17 cellular contexts compared by ENCODE assay signal in the genomic region with DNA sequence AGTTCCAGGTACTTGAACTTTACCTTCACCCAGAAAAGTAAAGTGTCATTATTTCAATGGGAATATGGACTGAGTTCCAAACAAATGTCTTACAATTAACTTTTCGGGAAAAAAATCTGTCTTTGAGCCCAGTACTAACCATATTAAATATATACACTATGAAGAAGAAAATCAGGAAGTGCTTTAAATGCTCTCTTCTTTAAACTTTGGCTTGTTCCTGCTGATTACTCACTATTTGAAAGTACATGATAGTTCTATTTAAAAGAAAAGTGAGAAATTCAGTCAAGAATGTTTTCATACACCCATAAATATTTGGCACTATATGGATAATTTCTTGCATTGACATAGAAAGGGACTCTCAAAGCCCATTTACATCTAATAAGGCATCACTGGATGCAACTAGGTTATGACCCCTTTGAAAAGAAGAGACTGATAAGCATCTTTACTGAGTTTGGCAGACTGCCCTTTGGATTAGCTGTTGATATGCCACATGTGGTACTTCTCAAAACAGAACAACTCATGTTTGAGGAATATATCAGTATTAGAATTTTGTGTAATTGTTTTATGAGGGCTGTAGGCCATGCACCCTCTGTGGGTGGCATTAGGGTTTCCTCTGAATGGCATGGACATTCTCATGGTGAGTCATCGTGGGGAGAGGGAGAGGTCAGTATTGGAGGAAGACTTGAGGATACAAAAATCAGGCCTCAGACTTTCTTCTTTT. TPM values are rescaled to one million over a fixed set of nuclear protein-coding genes. Genes with fewer than 3 reads are reported as not detected.
DNase-seq lines count a peak whose midpoint lies in the region; ATAC-seq and TF ChIP-seq lines count a peak whose summit lies in the region.
"Had no signal": no experiment of that assay in that cellular context is flagged by ENCODE, and none has a peak within 500 bp of the region (broad histone marks: within the 10 kb centered on the region; RNA-seq: fewer than 3 reads in every experiment).

No MANE protein-coding gene starts in this region.

- no peak for TF ChIP-seq CTCF in fibroblast of lung (conservative IDR thresholded peaks at IDR 0.05 in 1 of 2, IDR thresholded peaks at IDR 0.05 in 1 of 2; ENCODE audit: low read depth in 1 of 2, low read length in 2 of 2)

- H3K79me2 ChIP-seq in fibroblast of lung (ENCODE audit: control insufficient read depth, insufficient read depth, low read length) = no peaks in the 10 kb centered on the region

- no peaks in the 10 kb centered on the region for H3K36me3 ChIP-seq in fibroblast of lung (ENCODE audit: control insufficient read depth, insufficient read depth, low read length)
- H3K36me3 ChIP-seq: BLaER1, upper lobe of left lung had no signal

- DNase-seq in A172 (ENCODE audit: low spot score) (peak; percentile 41), DMS79 treated with DMSO at 0.1 percent for 48 hours (lab: John Stamatoyannopoulos, UW) (peak; percentile 62), RPMI7951 (ENCODE audit: low read depth) (peak; percentile 77), fibroblast of lung (ENCODE audit: low read depth in 2 of 2) (peak; percentile 36 to 46), GF-D8 (lab: John Stamatoyannopoulos, UW) (no peak), left colon (no peak)
- no peak for DNase-seq in stimulated activated effector memory CD8-positive, alpha-beta T cell treated with anti-CD3 and anti-CD28 coated beads, Interleukin-12 subunit alpha, Interleukin-12 subunit beta, amount 100 ng/mL, for 72 hours (ENCODE audit: low spot score in 2 of 2)
- DNase-seq: activated CD4-positive, alpha-beta T cell treated with anti-CD3 and anti-CD28 coated beads, Interleukin-2, amount 10 ng/mL, durations not matched to agents 24 days and 14 days; activated T-cell treated with anti-CD3 and anti-CD28 coated beads, Interleukin-2, amount 50 U/mL, for 48 hours; effector memory CD8-positive, alpha-beta T cell; NCI-H2171; OCI-M1; T-helper 17 cell; upper lobe of left lung had no signal

- no peaks in the 10 kb centered on the region for H3K9me3 ChIP-seq in fibroblast of lung (ENCODE audit: control insufficient read depth, insufficient read depth, low read depth, low read length)
- H3K9me3 ChIP-seq: BLaER1, upper lobe of left lung had no signal

- H2AFZ ChIP-seq in fibroblast of lung (ENCODE audit: low read length) = no peak overlapping the region

- H3K9me3 Mint-ChIP-seq in stimulated activated effector memory CD8-positive, alpha-beta T cell treated with anti-CD3 and anti-CD28 coated beads, Interleukin-12 subunit alpha, Interleukin-12 subunit beta, amount 100 ng/mL, for 72 hours = no peaks in the 10 kb centered on the region
- H3K9me3 Mint-ChIP-seq: activated CD4-positive, alpha-beta T cell treated with anti-CD3 and anti-CD28 coated beads, Interleukin-2, amount 10 ng/mL, durations not matched to agents 24 days and 14 days; effector memory CD8-positive, alpha-beta T cell had no signal

- H4K20me1 ChIP-seq in fibroblast of lung (ENCODE audit: control insufficient read depth, extremely low read depth, insufficient read depth, low read length) = no peaks in the 10 kb centered on the region
- H4K20me1 ChIP-seq: BLaER1 had no signal

- H3K27ac ChIP-seq in fibroblast of lung (ENCODE audit: insufficient read depth, low read length) = no peak overlapping the region
- H3K27ac ChIP-seq: BLaER1, upper lobe of left lung had no signal

- H3K4me3 Mint-ChIP-seq in stimulated activated effector memory CD8-positive, alpha-beta T cell treated with anti-CD3 and anti-CD28 coated beads, Interleukin-12 subunit alpha, Interleukin-12 subunit beta, amount 100 ng/mL, for 72 hours = no peak overlapping the region
- H3K4me3 Mint-ChIP-seq: activated CD4-positive, alpha-beta T cell treated with anti-CD3 and anti-CD28 coated beads, Interleukin-2, amount 10 ng/mL, durations not matched to agents 24 days and 14 days; effector memory CD8-positive, alpha-beta T cell; T-helper 17 cell had no signal

- H3K27me3 ChIP-seq in fibroblast of lung (ENCODE audit: control insufficient read depth, insufficient read depth, low read length) = no peaks in the 10 kb centered on the region
- H3K27me3 ChIP-seq: BLaER1, upper lobe of left lung had no signal

- no peak overlapping the region for H3K9ac ChIP-seq in fibroblast of lung (ENCODE audit: insufficient read depth, low read length)
- H3K9ac ChIP-seq: BLaER1 had no signal

- peaks cover 7% of the 10 kb centered on the region for H3K4me1 Mint-ChIP-seq in stimulated activated effector memory CD8-positive, alpha-beta T cell treated with anti-CD3 and anti-CD28 coated beads, Interleukin-12 subunit alpha, Interleukin-12 subunit beta, amount 100 ng/mL, for 72 hours
- H3K4me1 Mint-ChIP-seq: activated CD4-positive, alpha-beta T cell treated with anti-CD3 and anti-CD28 coated beads, Interleukin-2, amount 10 ng/mL, durations not matched to agents 24 days and 14 days; T-helper 17 cell had no signal

- H3K4me2 ChIP-seq in fibroblast of lung (ENCODE audit: extremely low read depth, insufficient read depth, low read length) = no peak overlapping the region
- H3K4me2 ChIP-seq: BLaER1 had no signal

- intact Hi-C loops in left colon (cut with DNase I, micrococcal nuclease) = no loop called here

- no peak for ATAC-seq in stimulated activated effector memory CD8-positive, alpha-beta T cell treated with anti-CD3 and anti-CD28 coated beads, Interleukin-12 subunit alpha, Interleukin-12 subunit beta, amount 100 ng/mL, for 72 hours
- no peak for ATAC-seq in GM19328 (IDR thresholded peaks at IDR 0.05; ENCODE audit: unreplicated experiment)
- no peak for ATAC-seq in left colon
- ATAC-seq: effector memory CD8-positive, alpha-beta T cell; left lobe of liver; T-helper 17 cell had no signal

- no peaks in the 10 kb centered on the region for H3K36me3 Mint-ChIP-seq in stimulated activated effector memory CD8-positive, alpha-beta T cell treated with anti-CD3 and anti-CD28 coated beads, Interleukin-12 subunit alpha, Interleukin-12 subunit beta, amount 100 ng/mL, for 72 hours

- H3K4me3 ChIP-seq in fibroblast of lung (replicated peaks in 1 of 4; ENCODE audit: control extremely low read depth in 1 of 4, insufficient read depth in 1 of 4, low read depth in 3 of 4, low read length in 4 of 4) = no peak overlapping the region
- H3K4me3 ChIP-seq: BLaER1, upper lobe of left lung had no signal

- H3K27ac Mint-ChIP-seq in stimulated activated effector memory CD8-positive, alpha-beta T cell treated with anti-CD3 and anti-CD28 coated beads, Interleukin-12 subunit alpha, Interleukin-12 subunit beta, amount 100 ng/mL, for 72 hours = no peak overlapping the region
- H3K27ac Mint-ChIP-seq: activated CD4-positive, alpha-beta T cell treated with anti-CD3 and anti-CD28 coated beads, Interleukin-2, amount 10 ng/mL, durations not matched to agents 24 days and 14 days; effector memory CD8-positive, alpha-beta T cell; T-helper 17 cell had no signal

- no peaks in the 10 kb centered on the region for H3K4me1 ChIP-seq in fibroblast of lung (ENCODE audit: control insufficient read depth, extremely low read depth, insufficient read depth, low read length)
- H3K4me1 ChIP-seq: BLaER1, upper lobe of left lung had no signal

RNA-seq across cellular contexts. Expression of a gene that starts 25.0 kb away (rescaled TPM):
- 8.6 and 13.7 TPM in 2 replicates for total RNA-seq in A172 (2014; rRNA removed; shearing (Covaris generic))
- total RNA-seq in RPMI7951 (2014; rRNA removed; shearing (Covaris generic)) = 5.7 and 8.5 TPM in 2 replicates
- total RNA-seq in fibroblast of lung (24.1 and 29.9 TPM in 2 replicates), left colon (10 to 100 TPM; 26.9 to 31.1 TPM)
- 12.6 and 13.7 TPM in 2 replicates for polyA plus RNA-seq in fibroblast of lung
- polyA plus RNA-seq in fibroblast of lung (2012) = 7.4 and 8.1 TPM in 2 replicates
- polyA minus RNA-seq in fibroblast of lung (ENCODE audit: low replicate concordance) = 5.0 and 5.9 TPM in 2 replicates

Comparison
In these comparisons a context has a peak if more than half of its experiments do, and no peak if none do; other contexts are left out.
1. DNase-seq: peak in A172 (single experiment), DMS79 treated with DMSO at 0.1 percent for 48 hours (single experiment), RPMI7951 (single experiment) and fibroblast of lung (2 of 2); none in GF-D8 (single experiment), stimulated activated effector memory CD8-positive, alpha-beta T cell treated with anti-CD3 and anti-CD28 coated beads, Interleukin-12 subunit alpha, Interleukin-12 subunit beta, amount 100 ng/mL, for 72 hours (0 of 2) and left colon (0 of 2).